In the genomic region with DNA sequence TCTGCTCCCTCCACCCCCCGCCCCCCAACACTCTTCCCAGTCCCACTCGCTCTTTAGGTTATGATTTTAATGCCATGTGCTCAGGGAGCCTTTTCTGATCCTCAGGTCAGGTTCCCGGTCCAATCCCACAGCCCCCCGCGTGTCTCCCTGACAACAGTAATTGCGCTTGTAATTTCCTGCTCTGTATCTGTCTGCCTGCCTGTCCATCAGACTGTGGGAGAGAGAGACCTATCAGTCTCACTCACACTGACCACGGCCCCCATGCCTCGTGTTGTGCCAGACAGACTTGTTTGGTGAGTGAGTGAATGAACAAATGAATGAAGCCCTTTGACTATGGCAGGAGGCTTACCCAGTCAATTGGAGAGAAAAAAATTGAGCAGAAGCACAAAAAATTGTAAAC, we compare ENCODE assay signal across 9 cellular contexts. TPM values are rescaled to one million over a fixed set of nuclear protein-coding genes. Genes with fewer than 3 reads are reported as not detected.
A peak's percentile ranks its signal among the peaks of the same experiment; 100 is the strongest.
DNase-seq lines count a peak whose midpoint lies in the region; ATAC-seq lines count a peak whose summit lies in the region.
"Had no signal": no experiment of that assay in that cellular context is flagged by ENCODE, and none has a peak within 500 bp of the region (broad histone marks: within the 10 kb centered on the region; RNA-seq: fewer than 3 reads in every experiment).

No MANE protein-coding gene starts in this region.

- peaks cover 28% of the 10 kb centered on the region for H3K4me1 ChIP-seq in right cardiac atrium (ENCODE audit: control insufficient read depth, insufficient read depth, low read length)
- H3K4me1 ChIP-seq in muscle layer of colon (ENCODE audit: insufficient read depth, low read length), result peaks cover 77% of the 10 kb centered on the region
- no peaks in the 10 kb centered on the region for H3K4me1 ChIP-seq in urinary bladder (ENCODE audit: insufficient read depth)

- intact Hi-C loops in right cardiac atrium (cut with DNase I) (no loop called here), Right ventricle myocardium inferior (cut with DNase I) (no loop called here)

- peak overlapping the region; percentile 25 for H3K27ac Mint-ChIP-seq in activated naive CD8-positive, alpha-beta T cell treated with anti-CD3 and anti-CD28 coated beads for 36 hours

- peaks cover 36% of the 10 kb centered on the region for H3K36me3 Mint-ChIP-seq in activated naive CD8-positive, alpha-beta T cell treated with anti-CD3 and anti-CD28 coated beads for 36 hours

- H3K27ac ChIP-seq in right cardiac atrium (ENCODE audit: low read length) (peak overlapping the region; percentile 43), muscle layer of colon (ENCODE audit: low read depth, low read length) (peak overlapping the region; percentile 88), urinary bladder (ENCODE audit: low read depth) (peak overlapping the region; percentile 73)

- 59% methylated on average over 8 of the region's 8 CpGs for WGBS in right cardiac atrium
- WGBS in urinary bladder, result 58% methylated on average over 8 of the region's 8 CpGs

- H3K27me3 Mint-ChIP-seq in activated naive CD8-positive, alpha-beta T cell treated with anti-CD3 and anti-CD28 coated beads for 36 hours, result no peaks in the 10 kb centered on the region

- H3K27me3 ChIP-seq in right cardiac atrium (ENCODE audit: control insufficient read depth, insufficient read depth), result no peaks in the 10 kb centered on the region
- H3K27me3 ChIP-seq in muscle layer of colon (ENCODE audit: control insufficient read depth in 1 of 2, insufficient read depth in 2 of 2, low read length in 2 of 2), result no peaks in the 10 kb centered on the region

- peak overlapping the region; percentile 35 for H3K9ac ChIP-seq in muscle layer of colon (ENCODE audit: low read length)

- no peak overlapping the region for H3K4me3 Mint-ChIP-seq in activated naive CD8-positive, alpha-beta T cell treated with anti-CD3 and anti-CD28 coated beads for 36 hours

- H3K36me3 ChIP-seq in muscle layer of colon (ENCODE audit: insufficient read depth, low read length), result no peaks in the 10 kb centered on the region
- H3K36me3 ChIP-seq in urinary bladder (ENCODE audit: insufficient read depth), result no peaks in the 10 kb centered on the region

- H3K9me3 ChIP-seq in right cardiac atrium (ENCODE audit: control insufficient read depth, low read length), result no peaks in the 10 kb centered on the region
- H3K9me3 ChIP-seq in muscle layer of colon (ENCODE audit: low read length), result no peaks in the 10 kb centered on the region

- peaks cover 65% of the 10 kb centered on the region for H3K4me1 Mint-ChIP-seq in activated naive CD8-positive, alpha-beta T cell treated with anti-CD3 and anti-CD28 coated beads for 36 hours

- no peak overlapping the region for H3K4me3 ChIP-seq in right cardiac atrium (ENCODE audit: low read length)
- H3K4me3 ChIP-seq in muscle layer of colon (ENCODE audit: low read depth in 1 of 2, low read length in 2 of 2), result peak overlapping the region in 1 of 2 donors; percentile 8
- no peak overlapping the region for H3K4me3 ChIP-seq in urinary bladder (ENCODE audit: low read depth, low read length)

- ATAC-seq in right cardiac atrium, result no peak
- ATAC-seq in Right ventricle myocardium inferior, result no peak

- peak in 1 of 3 donors; percentile 50 for DNase-seq in right cardiac atrium
- no peak for DNase-seq in Right ventricle myocardium inferior (ENCODE audit: missing footprints)
- no peak for DNase-seq in activated naive CD8-positive, alpha-beta T cell treated with anti-CD3 and anti-CD28 coated beads for 36 hours
- DNase-seq in MV-4-11 (lab: John Stamatoyannopoulos, UW), result no peak
- no peak for DNase-seq in HuH-7.5 (ENCODE audit: low spot score)
- DNase-seq in 8988T, result no peak
- DNase-seq: stimulated activated CD4-positive, alpha-beta T cell treated with anti-CD3 and anti-CD28 coated beads, Interleukin-1b, Interleukin-23, amount 100 ng/mL, for 48 hours had no signal

- no peaks in the 10 kb centered on the region for H3K9me3 Mint-ChIP-seq in activated naive CD8-positive, alpha-beta T cell treated with anti-CD3 and anti-CD28 coated beads for 36 hours

RNA-seq across cellular contexts. Expression of gene ECE1, which starts 50.8 kb away (rescaled TPM):
- total RNA-seq in right cardiac atrium (100 to 1,000 TPM in 3 of 4 donors, 10 to 100 TPM in 1; 99.1 to 158 (median 114) TPM), Right ventricle myocardium inferior (49.3 TPM), urinary bladder (32.5 TPM)
- polyA plus RNA-seq in right cardiac atrium (76.2 TPM), urinary bladder (121 TPM)
- 100 to 1,000 TPM in 1 of 2 experiments, 10 to 100 TPM in 1; 95.6 to 101 TPM for total RNA-seq in activated naive CD8-positive, alpha-beta T cell treated with anti-CD3 and anti-CD28 coated beads for 36 hours
